In the genomic region with DNA sequence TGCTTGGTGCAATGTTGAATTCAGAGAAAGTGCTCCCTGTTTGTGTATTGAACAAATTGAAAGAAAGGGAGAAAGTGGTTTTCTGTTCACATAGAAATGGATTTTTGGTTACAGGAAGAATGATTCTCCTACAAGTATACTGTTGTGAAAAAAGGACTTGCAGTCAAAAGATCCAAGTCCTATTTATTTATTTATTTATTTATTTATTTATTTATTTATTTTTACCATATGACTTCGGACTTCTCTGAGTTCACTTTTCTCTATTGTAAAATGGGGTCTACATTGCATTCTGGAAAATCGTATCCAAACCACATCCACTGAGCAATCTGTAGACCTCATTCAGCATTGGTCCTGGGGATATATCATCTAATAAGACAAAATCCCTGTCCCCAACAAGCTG, we compare ENCODE assay signal across 1 cellular context.
A peak's percentile ranks its signal among the peaks of the same experiment; 100 is the strongest.
TF ChIP-seq lines count a peak whose summit lies in the region.

No MANE protein-coding gene starts in this region.

TF ChIP-seq in HEK293, 187 proteins besides CTCF, POLR2A, EP300 and RAD21 (continued from another document):
- TF ChIP-seq, protein P1, sequence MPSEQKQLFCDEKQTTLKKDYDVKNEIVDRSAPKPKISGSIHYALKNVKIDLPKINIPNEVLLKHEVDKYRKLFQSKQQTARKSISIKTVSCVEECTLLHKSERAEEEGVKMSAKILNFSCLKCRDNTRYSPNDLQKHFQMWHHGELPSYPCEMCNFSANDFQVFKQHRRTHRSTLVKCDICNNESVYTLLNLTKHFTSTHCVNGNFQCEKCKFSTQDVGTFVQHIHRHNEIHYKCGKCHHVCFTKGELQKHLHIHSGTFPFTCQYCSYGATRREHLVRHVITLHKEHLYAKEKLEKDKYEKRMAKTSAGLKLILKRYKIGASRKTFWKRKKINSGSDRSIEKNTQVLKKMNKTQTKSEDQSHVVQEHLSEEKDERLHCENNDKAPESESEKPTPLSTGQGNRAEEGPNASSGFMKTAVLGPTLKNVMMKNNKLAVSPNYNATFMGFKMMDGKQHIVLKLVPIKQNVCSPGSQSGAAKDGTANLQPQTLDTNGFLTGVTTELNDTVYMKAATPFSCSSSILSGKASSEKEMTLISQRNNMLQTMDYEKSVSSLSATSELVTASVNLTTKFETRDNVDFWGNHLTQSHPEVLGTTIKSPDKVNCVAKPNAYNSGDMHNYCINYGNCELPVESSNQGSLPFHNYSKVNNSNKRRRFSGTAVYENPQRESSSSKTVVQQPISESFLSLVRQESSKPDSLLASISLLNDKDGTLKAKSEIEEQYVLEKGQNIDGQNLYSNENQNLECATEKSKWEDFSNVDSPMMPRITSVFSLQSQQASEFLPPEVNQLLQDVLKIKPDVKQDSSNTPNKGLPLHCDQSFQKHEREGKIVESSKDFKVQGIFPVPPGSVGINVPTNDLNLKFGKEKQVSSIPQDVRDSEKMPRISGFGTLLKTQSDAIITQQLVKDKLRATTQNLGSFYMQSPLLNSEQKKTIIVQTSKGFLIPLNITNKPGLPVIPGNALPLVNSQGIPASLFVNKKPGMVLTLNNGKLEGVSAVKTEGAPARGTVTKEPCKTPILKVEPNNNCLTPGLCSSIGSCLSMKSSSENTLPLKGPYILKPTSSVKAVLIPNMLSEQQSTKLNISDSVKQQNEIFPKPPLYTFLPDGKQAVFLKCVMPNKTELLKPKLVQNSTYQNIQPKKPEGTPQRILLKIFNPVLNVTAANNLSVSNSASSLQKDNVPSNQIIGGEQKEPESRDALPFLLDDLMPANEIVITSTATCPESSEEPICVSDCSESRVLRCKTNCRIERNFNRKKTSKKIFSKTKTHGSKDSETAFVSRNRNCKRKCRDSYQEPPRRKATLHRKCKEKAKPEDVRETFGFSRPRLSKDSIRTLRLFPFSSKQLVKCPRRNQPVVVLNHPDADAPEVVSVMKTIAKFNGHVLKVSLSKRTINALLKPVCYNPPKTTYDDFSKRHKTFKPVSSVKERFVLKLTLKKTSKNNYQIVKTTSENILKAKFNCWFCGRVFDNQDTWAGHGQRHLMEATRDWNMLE (tag by site-specific recombination; conservative IDR thresholded peaks at IDR 0.05; ENCODE audit: low read depth): peak; percentile 77
- peak; percentile 56 for TF ChIP-seq ZNF623 (tag by site-specific recombination; IDR thresholded peaks at IDR 0.05)
- TF ChIP-seq ZNF292 (tag by site-specific recombination; IDR thresholded peaks at IDR 0.05; ENCODE audit: borderline replicate concordance, low read depth): no peak
- TF ChIP-seq, protein P2, sequence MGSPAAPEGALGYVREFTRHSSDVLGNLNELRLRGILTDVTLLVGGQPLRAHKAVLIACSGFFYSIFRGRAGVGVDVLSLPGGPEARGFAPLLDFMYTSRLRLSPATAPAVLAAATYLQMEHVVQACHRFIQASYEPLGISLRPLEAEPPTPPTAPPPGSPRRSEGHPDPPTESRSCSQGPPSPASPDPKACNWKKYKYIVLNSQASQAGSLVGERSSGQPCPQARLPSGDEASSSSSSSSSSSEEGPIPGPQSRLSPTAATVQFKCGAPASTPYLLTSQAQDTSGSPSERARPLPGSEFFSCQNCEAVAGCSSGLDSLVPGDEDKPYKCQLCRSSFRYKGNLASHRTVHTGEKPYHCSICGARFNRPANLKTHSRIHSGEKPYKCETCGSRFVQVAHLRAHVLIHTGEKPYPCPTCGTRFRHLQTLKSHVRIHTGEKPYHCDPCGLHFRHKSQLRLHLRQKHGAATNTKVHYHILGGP (tag by site-specific recombination; IDR thresholded peaks at IDR 0.05): no peak
- 0 out of 2 replicates have a peak, but pooled peaks have one; percentile 15 for TF ChIP-seq ZBTB21 (tag by site-specific recombination; IDR thresholded peaks at IDR 0.05)
- no peak for TF ChIP-seq ZBTB48 (tag by site-specific recombination; IDR thresholded peaks at IDR 0.05)
- TF ChIP-seq, protein P3, sequence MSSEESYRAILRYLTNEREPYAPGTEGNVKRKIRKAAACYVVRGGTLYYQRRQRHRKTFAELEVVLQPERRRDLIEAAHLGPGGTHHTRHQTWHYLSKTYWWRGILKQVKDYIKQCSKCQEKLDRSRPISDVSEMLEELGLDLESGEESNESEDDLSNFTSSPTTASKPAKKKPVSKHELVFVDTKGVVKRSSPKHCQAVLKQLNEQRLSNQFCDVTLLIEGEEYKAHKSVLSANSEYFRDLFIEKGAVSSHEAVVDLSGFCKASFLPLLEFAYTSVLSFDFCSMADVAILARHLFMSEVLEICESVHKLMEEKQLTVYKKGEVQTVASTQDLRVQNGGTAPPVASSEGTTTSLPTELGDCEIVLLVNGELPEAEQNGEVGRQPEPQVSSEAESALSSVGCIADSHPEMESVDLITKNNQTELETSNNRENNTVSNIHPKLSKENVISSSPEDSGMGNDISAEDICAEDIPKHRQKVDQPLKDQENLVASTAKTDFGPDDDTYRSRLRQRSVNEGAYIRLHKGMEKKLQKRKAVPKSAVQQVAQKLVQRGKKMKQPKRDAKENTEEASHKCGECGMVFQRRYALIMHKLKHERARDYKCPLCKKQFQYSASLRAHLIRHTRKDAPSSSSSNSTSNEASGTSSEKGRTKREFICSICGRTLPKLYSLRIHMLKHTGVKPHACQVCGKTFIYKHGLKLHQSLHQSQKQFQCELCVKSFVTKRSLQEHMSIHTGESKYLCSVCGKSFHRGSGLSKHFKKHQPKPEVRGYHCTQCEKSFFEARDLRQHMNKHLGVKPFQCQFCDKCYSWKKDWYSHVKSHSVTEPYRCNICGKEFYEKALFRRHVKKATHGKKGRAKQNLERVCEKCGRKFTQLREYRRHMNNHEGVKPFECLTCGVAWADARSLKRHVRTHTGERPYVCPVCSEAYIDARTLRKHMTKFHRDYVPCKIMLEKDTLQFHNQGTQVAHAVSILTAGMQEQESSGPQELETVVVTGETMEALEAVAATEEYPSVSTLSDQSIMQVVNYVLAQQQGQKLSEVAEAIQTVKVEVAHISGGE (tag by site-specific recombination; conservative IDR thresholded peaks at IDR 0.05; ENCODE audit: low read depth): peak; percentile 67
- no peak for TF ChIP-seq RBAK (tag by site-specific recombination; IDR thresholded peaks at IDR 0.05)
- TF ChIP-seq, protein P4, sequence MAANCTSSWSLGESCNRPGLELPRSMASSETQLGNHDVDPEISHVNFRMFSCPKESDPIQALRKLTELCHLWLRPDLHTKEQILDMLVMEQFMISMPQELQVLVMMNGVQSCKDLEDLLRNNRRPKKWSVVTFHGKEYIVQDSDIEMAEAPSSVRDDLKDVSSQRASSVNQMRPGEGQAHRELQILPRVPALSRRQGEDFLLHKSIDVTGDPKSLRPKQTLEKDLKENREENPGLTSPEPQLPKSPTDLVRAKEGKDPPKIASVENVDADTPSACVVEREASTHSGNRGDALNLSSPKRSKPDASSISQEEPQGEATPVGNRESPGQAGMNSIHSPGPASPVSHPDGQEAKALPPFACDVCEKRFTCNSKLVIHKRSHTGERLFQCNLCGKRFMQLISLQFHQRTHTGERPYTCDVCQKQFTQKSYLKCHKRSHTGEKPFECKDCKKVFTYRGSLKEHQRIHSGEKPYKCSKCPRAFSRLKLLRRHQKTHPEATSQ (tag by site-specific recombination; IDR thresholded peaks at IDR 0.05): no peak
- 0 out of 2 replicates have a peak, but pooled peaks have one; percentile 17 for TF ChIP-seq ZNF629 (tag by site-specific recombination; IDR thresholded peaks at IDR 0.05)
- TF ChIP-seq GLI4 (tag by site-specific recombination; IDR thresholded peaks at IDR 0.05): no peak
- TF ChIP-seq ZNF140 (tag by site-specific recombination; IDR thresholded peaks at IDR 0.05): peak; percentile 46; the same call in 1 of the 2 replicates
- TF ChIP-seq ZBTB8A (tag by site-specific recombination; IDR thresholded peaks at IDR 0.05): 0 out of 2 replicates have a peak, but pooled peaks have one; percentile 43
- TF ChIP-seq ZNF202 (tag by site-specific recombination; IDR thresholded peaks at IDR 0.05; ENCODE audit: borderline replicate concordance): 0 out of 2 replicates have a peak, but pooled peaks have one; percentile 15
- TF ChIP-seq TCF7L2 (IDR thresholded peaks at IDR 0.05; ENCODE audit: borderline replicate concordance, low read depth, low read length): no peak
